ENCODE assay signal across 9 cellular contexts in the genomic region with DNA sequence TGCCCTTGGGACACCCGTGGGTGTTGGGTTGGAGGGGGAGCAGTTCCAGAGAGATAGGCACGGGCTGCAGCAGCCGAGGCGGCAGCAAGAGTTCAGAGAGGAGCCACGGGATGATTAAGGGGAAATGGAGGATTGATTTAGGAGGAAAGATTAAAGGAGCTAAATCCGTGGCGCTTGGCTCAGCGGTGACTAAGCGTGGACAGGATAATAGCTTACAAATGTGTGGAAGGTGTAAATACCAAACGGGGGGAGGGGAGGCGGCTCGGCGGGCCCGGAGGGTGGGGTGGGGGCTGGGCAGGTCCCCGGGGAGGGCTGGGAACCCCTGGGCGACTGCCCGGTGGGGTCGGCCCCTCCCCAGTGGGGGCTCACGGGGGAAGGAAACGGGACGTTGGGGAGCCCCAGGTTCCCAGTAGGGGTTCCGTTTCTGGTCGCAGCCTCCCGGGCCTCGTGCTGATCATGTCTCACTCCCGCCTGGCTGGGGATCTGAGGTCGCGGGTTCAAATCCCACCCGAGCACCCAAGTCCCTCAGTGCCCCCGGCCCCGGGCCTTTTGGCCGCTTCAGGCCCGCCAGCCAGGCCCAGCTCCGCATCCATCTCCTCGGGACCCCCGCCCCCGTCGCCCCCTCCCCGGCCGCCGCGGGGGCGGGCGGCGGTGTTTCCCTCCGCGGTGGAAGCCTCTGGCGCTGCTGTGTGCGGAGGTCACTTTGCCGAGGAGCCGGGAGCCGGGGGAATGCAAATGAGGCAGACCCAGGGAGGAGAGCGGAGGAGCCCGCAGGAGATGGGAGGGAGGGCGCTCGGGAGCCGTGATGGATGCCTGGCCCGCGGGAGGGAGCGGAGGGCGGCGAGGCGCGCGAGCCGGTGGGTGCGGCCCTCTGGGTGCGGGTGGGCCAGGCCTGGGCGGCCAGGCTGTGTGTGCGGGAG. TPM values are rescaled to one million over a fixed set of nuclear protein-coding genes. Genes with fewer than 3 reads are reported as not detected.
A peak's percentile ranks its signal among the peaks of the same experiment; 100 is the strongest.
DNase-seq lines count a peak whose midpoint lies in the region; ATAC-seq and TF ChIP-seq lines count a peak whose summit lies in the region.
"Had no signal": no experiment of that assay in that cellular context is flagged by ENCODE, and none has a peak within 500 bp of the region (broad histone marks: within the 10 kb centered on the region; RNA-seq: fewer than 3 reads in every experiment).

No MANE protein-coding gene starts in this region.

- peak; percentile 16 for ATAC-seq in mucosa of descending colon
- no peak for ATAC-seq in GM18858 (IDR thresholded peaks at IDR 0.05; ENCODE audit: unreplicated experiment)

- H3K36me3 Mint-ChIP-seq in T-helper 2 cell treated with Interferon-gamma antibody and Interleukin-4, amounts not matched to agents 5 μg/mL and 100 μg/mL, for 36 hours (ENCODE audit: low read depth) = no peaks in the 10 kb centered on the region

- 6% methylated on average over 69 of the region's 70 CpGs for WGBS in HUES64

- intact Hi-C loops in mucosa of descending colon (cut with DNase I, micrococcal nuclease) = no loop called here

- DNase-seq in AG10803 (ENCODE audit: low read depth) = peak; percentile 84
- DNase-seq in choroid plexus epithelial cell (ENCODE audit: low read depth) = peak; percentile 44
- peak in 1 of 3 donors; percentile 47 for DNase-seq in mucosa of descending colon
- DNase-seq in T-helper 2 cell treated with Interferon-gamma antibody and Interleukin-4, amounts not matched to agents 5 μg/mL and 100 μg/mL, for 36 hours (ENCODE audit: low spot score) = no peak
- DNase-seq in LoVo (ENCODE audit: low spot score) = no peak
- DNase-seq in NCI-H1092 (lab: John Stamatoyannopoulos, UW) = no peak
- DNase-seq: right lobe of liver had no signal

- no peaks in the 10 kb centered on the region for H3K9me3 ChIP-seq in HUES64 (ENCODE audit: insufficient read depth, low read depth, low read length)
- no peaks in the 10 kb centered on the region for H3K9me3 ChIP-seq in mucosa of descending colon
- H3K9me3 ChIP-seq: right lobe of liver had no signal

- peak overlapping the region; percentile 54; the same call in 1 of the 2 replicates for H3K27ac ChIP-seq in HUES64 (ENCODE audit: low read depth, low read length)
- H3K27ac ChIP-seq: right lobe of liver had no signal

- peaks cover 27% of the 10 kb centered on the region for H3K27me3 ChIP-seq in HUES64 (ENCODE audit: insufficient read depth, low read length)

- peaks cover 74% of the 10 kb centered on the region for H3K27me3 Mint-ChIP-seq in T-helper 2 cell treated with Interferon-gamma antibody and Interleukin-4, amounts not matched to agents 5 μg/mL and 100 μg/mL, for 36 hours (ENCODE audit: low read depth)

- H3K4me3 ChIP-seq in AG10803 (ENCODE audit: low read length) (peak overlapping the region; percentile 15; the same call in 1 of the 2 replicates), HUES64 (ENCODE audit: low read length) (peak overlapping the region; percentile 59), choroid plexus epithelial cell (ENCODE audit: low read depth, low read length) (peak overlapping the region; percentile 30), mucosa of descending colon (no peak overlapping the region)
- H3K4me3 ChIP-seq: right lobe of liver had no signal

- H3K4me1 Mint-ChIP-seq in T-helper 2 cell treated with Interferon-gamma antibody and Interleukin-4, amounts not matched to agents 5 μg/mL and 100 μg/mL, for 36 hours (ENCODE audit: low read depth) = peaks cover 1% of the 10 kb centered on the region

- H3K9ac ChIP-seq in HUES64 (ENCODE audit: low read depth, low read length) = peak overlapping the region; percentile 53; the same call in 1 of the 2 replicates

- TF ChIP-seq CTCF in AG10803 (conservative IDR thresholded peaks at IDR 0.05; ENCODE audit: low read length) = no peak
- TF ChIP-seq CTCF in choroid plexus epithelial cell (conservative IDR thresholded peaks at IDR 0.05; ENCODE audit: low read depth, low read length) = no peak
- TF ChIP-seq CTCF in mucosa of descending colon (IDR thresholded peaks at IDR 0.05) = no peak

- H3K4me1 ChIP-seq in HUES64 (ENCODE audit: insufficient read depth, low read length) = peaks cover 23% of the 10 kb centered on the region
- no peaks in the 10 kb centered on the region for H3K4me1 ChIP-seq in mucosa of descending colon (ENCODE audit: low read depth)
- H3K4me1 ChIP-seq: right lobe of liver had no signal

- H3K4me3 Mint-ChIP-seq in T-helper 2 cell treated with Interferon-gamma antibody and Interleukin-4, amounts not matched to agents 5 μg/mL and 100 μg/mL, for 36 hours = no peak overlapping the region

- H3K36me3 ChIP-seq in HUES64 (ENCODE audit: insufficient read depth, low read length) (no peaks in the 10 kb centered on the region), mucosa of descending colon (ENCODE audit: low read depth) (no peaks in the 10 kb centered on the region)
- H3K36me3 ChIP-seq: right lobe of liver had no signal

- H3K27ac Mint-ChIP-seq in T-helper 2 cell treated with Interferon-gamma antibody and Interleukin-4, amounts not matched to agents 5 μg/mL and 100 μg/mL, for 36 hours = no peak overlapping the region

- H3K9me3 Mint-ChIP-seq in T-helper 2 cell treated with Interferon-gamma antibody and Interleukin-4, amounts not matched to agents 5 μg/mL and 100 μg/mL, for 36 hours = no peaks in the 10 kb centered on the region

RNA-seq across cellular contexts. Expression of gene ASIC4, which starts 8.1 kb away (rescaled TPM):
- 0.10 TPM for polyA plus RNA-seq in HUES64 (2013, experiment 1 of 2)
- polyA plus RNA-seq in HUES64 (2013, experiment 2 of 2) = 0.51 TPM
- under 1 TPM in 1 of 3 donors, not detected in 2; 0.09 TPM for total RNA-seq in mucosa of descending colon
- total RNA-seq: right lobe of liver had no signal

RNA-seq across cellular contexts. Expression of gene CHPF, which starts 21.2 kb away (rescaled TPM):
- polyA plus RNA-seq in HUES64 (2013, experiment 1 of 2) = 39.6 TPM
- 37.0 TPM for polyA plus RNA-seq in HUES64 (2013, experiment 2 of 2)
- 10 to 100 TPM; 19.4 to 25.9 (median 20.5) TPM for total RNA-seq in mucosa of descending colon

RNA-seq across cellular contexts. Expression of gene TMEM198, which starts 21.5 kb away (rescaled TPM):
- polyA plus RNA-seq in HUES64 (2013, experiment 1 of 2) = 6.3 TPM
- 5.6 TPM for polyA plus RNA-seq in HUES64 (2013, experiment 2 of 2)
- total RNA-seq in mucosa of descending colon = 1 to 10 TPM in 2 of 3 donors, under 1 TPM in 1; 0.69 to 2.7 (median 2.7) TPM

RNA-seq across cellular contexts. Expression of gene GMPPA, which starts 23.7 kb away (rescaled TPM):
- polyA plus RNA-seq in HUES64 (2013, experiment 1 of 2) = 25.1 TPM
- polyA plus RNA-seq in HUES64 (2013, experiment 2 of 2) = 25.2 TPM
- total RNA-seq in mucosa of descending colon = 10 to 100 TPM; 33.6 to 52.6 (median 43.6) TPM

RNA-seq across cellular contexts. Expression of gene OBSL1, which starts 49.0 kb away (rescaled TPM):
- 56.3 TPM for polyA plus RNA-seq in HUES64 (2013, experiment 1 of 2)
- 65.5 TPM for polyA plus RNA-seq in HUES64 (2013, experiment 2 of 2)
- total RNA-seq in mucosa of descending colon = 10 to 100 TPM in 2 of 3 donors, 1 to 10 TPM in 1; 7.6 to 53.0 (median 12.6) TPM

Comparison
In these comparisons a context has a peak if more than half of its experiments do, and no peak if none do; other contexts are left out.
1. DNase-seq: peak in AG10803 (single experiment) and choroid plexus epithelial cell (single experiment); none in T-helper 2 cell treated with Interferon-gamma antibody and Interleukin-4, amounts not matched to agents 5 μg/mL and 100 μg/mL, for 36 hours (single experiment), LoVo (single experiment) and NCI-H1092 (single experiment).